Comparison of ENCODE assay signal across 8 cellular contexts in the genomic region with DNA sequence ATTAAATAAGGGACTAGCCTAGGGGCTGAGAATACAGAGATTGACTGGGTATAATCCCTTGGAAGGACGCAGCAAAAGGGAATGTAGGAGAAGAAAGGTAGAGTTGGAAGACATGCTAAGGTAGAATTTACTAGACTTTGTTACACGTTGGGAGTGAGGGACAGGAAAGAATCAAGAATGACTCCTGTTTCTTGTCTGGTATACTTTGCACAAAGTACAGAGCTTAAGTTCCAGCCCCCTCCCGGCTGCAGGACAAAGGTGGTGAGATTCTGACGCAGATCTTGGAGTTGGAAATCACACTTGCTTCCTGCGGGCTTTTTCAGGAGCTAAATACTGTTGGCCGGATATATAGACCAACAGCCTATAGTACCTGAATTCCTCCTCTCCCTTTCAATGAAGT. TPM values are rescaled to one million over a fixed set of nuclear protein-coding genes. Genes with fewer than 3 reads are reported as not detected.
DNase-seq lines count a peak whose midpoint lies in the region; ATAC-seq and TF ChIP-seq lines count a peak whose summit lies in the region.

No MANE protein-coding gene starts in this region.

- no peak for TF ChIP-seq CTCF in left ventricle myocardium inferior (IDR thresholded peaks at IDR 0.05; ENCODE audit: borderline replicate concordance)
- TF ChIP-seq CTCF in brain microvascular endothelial cell (IDR thresholded peaks at IDR 0.05; ENCODE audit: low read depth, low read length, missing control alignments) = no peak
- TF ChIP-seq CTCF in uterus (IDR thresholded peaks at IDR 0.05) = no peak

- peaks cover 17% of the 10 kb centered on the region for H3K4me1 ChIP-seq in left ventricle myocardium inferior
- H3K4me1 ChIP-seq in mesodermal cell (ENCODE audit: control insufficient read depth, insufficient read depth, low read length, poor library complexity, severe bottlenecking) = peaks cover 5% of the 10 kb centered on the region
- no peaks in the 10 kb centered on the region for H3K4me1 ChIP-seq in uterus

- DNase-seq in left ventricle myocardium inferior (no peak), cardiac septum (ENCODE audit: low spot score) (no peak), brain microvascular endothelial cell (no peak), uterus (no peak), HEK293T (ENCODE audit: extremely low spot score) (no peak)

- 35 to 78% methylated on average over 3 to 4 of the region's 6 CpGs for WGBS in mesodermal cell (ENCODE audit: insufficient coverage in 2 of 2), 2 experiments

- in situ Hi-C loops in brain microvascular endothelial cell (cut with HindIII; ENCODE audit: low pct_ligation_motif_present, low sequenced_read_pairs) = no loop called here

- no peaks in the 10 kb centered on the region for H3K9me3 ChIP-seq in left ventricle myocardium inferior (replicated peaks)
- H3K9me3 ChIP-seq in mesodermal cell (ENCODE audit: control insufficient read depth, low read length) = no peaks in the 10 kb centered on the region
- no peaks in the 10 kb centered on the region for H3K9me3 ChIP-seq in uterus

- intact Hi-C loops in left ventricle myocardium inferior (cut with micrococcal nuclease) = no loop called here
- intact Hi-C loops in cardiac septum (cut with DNase I) = no loop called here
- intact Hi-C loops in uterus (cut with DNase I; ENCODE audit: low total_unique reads) = no loop called here

- POLR2A ChIA-PET in HEK293T (lab: Yijun Ruan, JAX) = interaction anchor here (0.8 to 4.0 kb wide), 7 partner anchors 14 to 209 kb away, joined by 3 to 27 read pairs (median 7); a partner anchor contains a TSS

- H3K4me3 ChIP-seq in left ventricle myocardium inferior (peak overlapping the region; percentile 97), brain microvascular endothelial cell (ENCODE audit: low read depth, low read length) (peak overlapping the region; percentile 87), mesodermal cell (ENCODE audit: extremely low read depth, insufficient read depth, low read length, poor library complexity, severe bottlenecking) (peak overlapping the region; percentile 62), uterus (peak overlapping the region; percentile 77 to 91)

- H3K27me3 ChIP-seq in left ventricle myocardium inferior (ENCODE audit: low read depth) (no peaks in the 10 kb centered on the region), brain microvascular endothelial cell (replicated peaks) (no peaks in the 10 kb centered on the region), uterus (no peaks in the 10 kb centered on the region)

- no peak overlapping the region for H3K27ac ChIP-seq in left ventricle myocardium inferior (replicated peaks)
- H3K27ac ChIP-seq in brain microvascular endothelial cell = no peak overlapping the region
- H3K27ac ChIP-seq in mesodermal cell (ENCODE audit: low read depth, low read length, severe bottlenecking) = no peak overlapping the region
- peak overlapping the region in 1 of 2 donors; percentile 72 for H3K27ac ChIP-seq in uterus

- TF ChIP-seq POLR2A in uterus (IDR thresholded peaks at IDR 0.05) = no peak

- H3K36me3 ChIP-seq in left ventricle myocardium inferior (no peaks in the 10 kb centered on the region), brain microvascular endothelial cell (replicated peaks) (no peaks in the 10 kb centered on the region), mesodermal cell (ENCODE audit: control insufficient read depth, insufficient read depth, low read length) (no peaks in the 10 kb centered on the region), uterus (no peaks in the 10 kb centered on the region)

- no peak for ATAC-seq in GM21576 (IDR thresholded peaks at IDR 0.05; ENCODE audit: unreplicated experiment)
- ATAC-seq in HG02938 (IDR thresholded peaks at IDR 0.05; ENCODE audit: unreplicated experiment) = no peak

- CTCF ChIA-PET in HEK293T (lab: Yijun Ruan, JAX) = no interaction called here

TF ChIP-seq in HEK293T, 16 proteins besides CTCF, POLR2A, EP300 and RAD21:
- TF ChIP-seq HDGF (IDR thresholded peaks at IDR 0.05; ENCODE audit: borderline replicate concordance) (no peak), ARNT (IDR thresholded peaks at IDR 0.05) (no peak), TARDBP (IDR thresholded peaks at IDR 0.05) (no peak), LEF1 (IDR thresholded peaks at IDR 0.05; ENCODE audit: borderline replicate concordance) (no peak), NFRKB (IDR thresholded peaks at IDR 0.05) (no peak), FOXM1 (IDR thresholded peaks at IDR 0.05; ENCODE audit: borderline replicate concordance) (no peak), SUZ12 (IDR thresholded peaks at IDR 0.05) (no peak), ELF4 (IDR thresholded peaks at IDR 0.05) (no peak), SP1 (IDR thresholded peaks at IDR 0.05) (no peak), FOXA1 (IDR thresholded peaks at IDR 0.05) (no peak), BHLHE40 (IDR thresholded peaks at IDR 0.05; ENCODE audit: borderline replicate concordance) (no peak), ZNF384 (IDR thresholded peaks at IDR 0.05) (no peak), L3MBTL2 (conservative IDR thresholded peaks at IDR 0.05) (no peak), FOXK2 (IDR thresholded peaks at IDR 0.05) (no peak)
- TF ChIP-seq, protein P1, sequence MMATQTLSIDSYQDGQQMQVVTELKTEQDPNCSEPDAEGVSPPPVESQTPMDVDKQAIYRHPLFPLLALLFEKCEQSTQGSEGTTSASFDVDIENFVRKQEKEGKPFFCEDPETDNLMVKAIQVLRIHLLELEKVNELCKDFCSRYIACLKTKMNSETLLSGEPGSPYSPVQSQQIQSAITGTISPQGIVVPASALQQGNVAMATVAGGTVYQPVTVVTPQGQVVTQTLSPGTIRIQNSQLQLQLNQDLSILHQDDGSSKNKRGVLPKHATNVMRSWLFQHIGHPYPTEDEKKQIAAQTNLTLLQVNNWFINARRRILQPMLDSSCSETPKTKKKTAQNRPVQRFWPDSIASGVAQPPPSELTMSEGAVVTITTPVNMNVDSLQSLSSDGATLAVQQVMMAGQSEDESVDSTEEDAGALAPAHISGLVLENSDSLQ (IDR thresholded peaks at IDR 0.05) = no peak

RNA-seq across cellular contexts. Expression of a gene that starts 0.9 kb away (rescaled TPM):
- total RNA-seq in left ventricle myocardium inferior (6.9 TPM), cardiac septum (5.1 TPM), uterus (10 to 100 TPM in 3 of 4 donors, 1 to 10 TPM in 1; 8.6 to 28.5 (median 12.6) TPM)
- 2.0 TPM for polyA plus RNA-seq in mesodermal cell (2013, experiment 1 of 2)
- 2.1 TPM for polyA plus RNA-seq in mesodermal cell (2013, experiment 2 of 2)

RNA-seq across cellular contexts. Expression of a gene that starts 32.0 kb away (rescaled TPM):
- 109 TPM for total RNA-seq in left ventricle myocardium inferior
- total RNA-seq in cardiac septum = 105 TPM
- polyA plus RNA-seq in mesodermal cell (2013, experiment 1 of 2) = 240 TPM
- 271 TPM for polyA plus RNA-seq in mesodermal cell (2013, experiment 2 of 2)
- total RNA-seq in uterus = 100 to 1,000 TPM; 119 to 291 (median 203) TPM

RNA-seq across cellular contexts. Expression of a gene that starts 57.0 kb away (rescaled TPM):
- total RNA-seq in left ventricle myocardium inferior = 2.2 TPM
- 2.0 TPM for total RNA-seq in cardiac septum
- polyA plus RNA-seq in mesodermal cell (2013, experiment 1 of 2) = 9.4 TPM
- polyA plus RNA-seq in mesodermal cell (2013, experiment 2 of 2) = 6.7 TPM
- 1 to 10 TPM in 3 of 4 donors, not detected in 1; 2.0 to 4.2 (median 3.8) TPM for total RNA-seq in uterus
